Comparison of ENCODE assay signal across 28 cellular contexts in genomic region chr5:142210011-142210410, GRCh38.
DNase-seq lines count a peak whose midpoint lies in the region; ATAC-seq, FAIRE-seq and TF ChIP-seq lines count a peak whose summit lies in the region.
"Had no signal": no experiment of that assay in that cellular context is flagged by ENCODE, and none has a peak within 500 bp of the region (broad histone marks: within the 10 kb centered on the region; RNA-seq: fewer than 3 reads in every experiment).

No MANE protein-coding gene starts in this region.

- H3K9ac ChIP-seq in endothelial cell of umbilical vein (replicated peaks; ENCODE audit: extremely low read depth, insufficient read depth, low read length): no peak overlapping the region
- H3K9ac ChIP-seq: BLaER1 had no signal

- FAIRE-seq in endothelial cell of umbilical vein (lab: Jason Lieb, UNC): peak; percentile 44
- FAIRE-seq: A204.1, GM12878, GM12892, GM18507 had no signal

- TF ChIP-seq CTCF in WTC11 (IDR thresholded peaks at IDR 0.05) (no peak), endothelial cell of umbilical vein (IDR thresholded peaks at IDR 0.05; ENCODE audit: extremely low read depth in 1 of 2, insufficient read depth in 1 of 2, low read depth in 1 of 2, low read length in 2 of 2) (no peak), ascending aorta (IDR thresholded peaks at IDR 0.05) (no peak)

- intact Hi-C loops in endothelial cell of umbilical vein (cut with micrococcal nuclease) (no loop called here), ascending aorta (cut with DNase I) (no loop called here)

- H3K27me3 Mint-ChIP-seq in stimulated activated naive CD8-positive, alpha-beta T cell treated with anti-CD3 and anti-CD28 coated beads, Interleukin-15, amount 100 ng/mL, for 72 hours: no peaks in the 10 kb centered on the region
- no peaks in the 10 kb centered on the region for H3K27me3 Mint-ChIP-seq in WTC11 (ENCODE audit: low read depth)

- H3K36me3 ChIP-seq in endothelial cell of umbilical vein (ENCODE audit: control insufficient read depth in 2 of 2, extremely low read depth in 1 of 2, insufficient read depth in 2 of 2, low read length in 2 of 2) (no peaks in the 10 kb centered on the region), ascending aorta (no peaks in the 10 kb centered on the region)
- H3K36me3 ChIP-seq: BE2C, BLaER1 had no signal

- H3K27ac ChIP-seq in endothelial cell of umbilical vein (ENCODE audit: insufficient read depth, low read depth, low read length) (no peak overlapping the region), ascending aorta (no peak overlapping the region)
- H3K27ac ChIP-seq: BLaER1 had no signal

- ATAC-seq in stimulated activated naive CD8-positive, alpha-beta T cell treated with anti-CD3 and anti-CD28 coated beads, Interleukin-15, amount 100 ng/mL, for 72 hours: no peak
- no peak for ATAC-seq in stimulated activated naive CD8-positive, alpha-beta T cell treated with anti-CD3 and anti-CD28 coated beads, Interleukin-15, Interleukin-2, amounts not matched to agents 100 U/mL and 50 U/mL, for 24 hours
- ATAC-seq in WTC11: no peak
- ATAC-seq: GM12878 had no signal

- no peak overlapping the region for H2AFZ ChIP-seq in endothelial cell of umbilical vein (ENCODE audit: low read depth, low read length)

- H3K4me3 Mint-ChIP-seq in stimulated activated naive CD8-positive, alpha-beta T cell treated with anti-CD3 and anti-CD28 coated beads, Interleukin-15, amount 100 ng/mL, for 72 hours: no peak overlapping the region
- H3K4me3 Mint-ChIP-seq in WTC11: no peak overlapping the region
- H3K4me3 Mint-ChIP-seq: CD14-positive monocyte; CD4-positive, alpha-beta memory T cell; CD4-positive, CD25-positive, alpha-beta regulatory T cell; CD8-positive, alpha-beta memory T cell had no signal

- no peaks in the 10 kb centered on the region for H4K20me1 ChIP-seq in endothelial cell of umbilical vein (replicated peaks; ENCODE audit: control insufficient read depth, extremely low read depth, insufficient read depth, low read length)
- H4K20me1 ChIP-seq: BLaER1 had no signal

- H3K4me3 ChIP-seq in endothelial cell of umbilical vein (replicated peaks in 1 of 3; ENCODE audit: insufficient read depth in 1 of 3, low read depth in 1 of 3, low read length in 3 of 3) (no peak overlapping the region), ascending aorta (no peak overlapping the region)
- H3K4me3 ChIP-seq: BLaER1, GM12878 had no signal

- no peaks in the 10 kb centered on the region for H3K4me1 Mint-ChIP-seq in stimulated activated naive CD8-positive, alpha-beta T cell treated with anti-CD3 and anti-CD28 coated beads, Interleukin-15, amount 100 ng/mL, for 72 hours
- peaks cover 31% of the 10 kb centered on the region for H3K4me1 Mint-ChIP-seq in WTC11
- H3K4me1 Mint-ChIP-seq: CD14-positive monocyte; CD4-positive, alpha-beta memory T cell; CD4-positive, CD25-positive, alpha-beta regulatory T cell; CD8-positive, alpha-beta memory T cell had no signal

- no peaks in the 10 kb centered on the region for H3K36me3 Mint-ChIP-seq in WTC11
- H3K36me3 Mint-ChIP-seq: CD14-positive monocyte; CD4-positive, alpha-beta memory T cell; CD4-positive, CD25-positive, alpha-beta regulatory T cell; CD8-positive, alpha-beta memory T cell had no signal

- no peaks in the 10 kb centered on the region for H3K4me1 ChIP-seq in endothelial cell of umbilical vein (ENCODE audit: control insufficient read depth, extremely low read depth, insufficient read depth, low read length)
- H3K4me1 ChIP-seq in ascending aorta: no peaks in the 10 kb centered on the region
- H3K4me1 ChIP-seq: BE2C had no signal

- peak overlapping the region; percentile 57 to 77 for H3K27ac Mint-ChIP-seq in stimulated activated naive CD8-positive, alpha-beta T cell treated with anti-CD3 and anti-CD28 coated beads, Interleukin-15, amount 100 ng/mL, for 72 hours
- H3K27ac Mint-ChIP-seq in WTC11: no peak overlapping the region
- H3K27ac Mint-ChIP-seq: CD14-positive monocyte; CD4-positive, alpha-beta memory T cell; CD4-positive, CD25-positive, alpha-beta regulatory T cell had no signal

- H3K9me3 ChIP-seq in endothelial cell of umbilical vein (replicated peaks; ENCODE audit: control insufficient read depth, insufficient read depth, low read length): no peaks in the 10 kb centered on the region
- no peaks in the 10 kb centered on the region for H3K9me3 ChIP-seq in ascending aorta
- H3K9me3 ChIP-seq: BE2C, BLaER1 had no signal

- H3K9me1 ChIP-seq in endothelial cell of umbilical vein (replicated peaks; ENCODE audit: control insufficient read depth, extremely low read depth, insufficient read depth, low read length): no peaks in the 10 kb centered on the region

- no peak for DNase-seq in stimulated activated naive CD8-positive, alpha-beta T cell treated with anti-CD3 and anti-CD28 coated beads, Interleukin-15, amount 100 ng/mL, for 72 hours
- DNase-seq in stimulated activated naive CD8-positive, alpha-beta T cell treated with anti-CD3 and anti-CD28 coated beads, Interleukin-15, Interleukin-2, amounts not matched to agents 100 U/mL and 50 U/mL, for 24 hours: no peak
- DNase-seq in WTC11 (ENCODE audit: low spot score) (no peak), endothelial cell of umbilical vein (ENCODE audit: low read depth, low spot score) (no peak), NCI-H1105 treated with DMSO at 0.1 percent for 48 hours (lab: John Stamatoyannopoulos, UW) (no peak), ascending aorta (ENCODE audit: low spot score in 2 of 2) (no peak), activated T-cell treated with anti-CD3 and anti-CD28 coated beads for 4 hours (no peak)
- DNase-seq: 8988T; ACHN; BE2C; C1 segment of cervical spinal cord; CD4-positive, alpha-beta memory T cell; CD4-positive, CD25-positive, alpha-beta regulatory T cell; CD8-positive, alpha-beta memory T cell; COR-L47; DMS 273 treated with DMSO at 0.1 percent for 48 hours; DMS153; DMS53; DMS79; DND-41; EL; GDM1 had no signal

- TF ChIP-seq POLR2A in endothelial cell of umbilical vein (IDR thresholded peaks at IDR 0.05; ENCODE audit: low read depth, low read length): no peak

- dilution Hi-C loops in endothelial cell of umbilical vein (cut with MboI; ENCODE audit: extremely low pct_ligation_motif_present, low sequenced_read_pairs): no loop called here

- H3K4me2 ChIP-seq in endothelial cell of umbilical vein (ENCODE audit: insufficient read depth, low read length): no peak overlapping the region
- H3K4me2 ChIP-seq: BLaER1 had no signal

- no peaks in the 10 kb centered on the region for H3K27me3 ChIP-seq in endothelial cell of umbilical vein (ENCODE audit: control insufficient read depth in 2 of 2, insufficient read depth in 2 of 2, low read length in 2 of 2)
- H3K27me3 ChIP-seq in ascending aorta: no peaks in the 10 kb centered on the region
- H3K27me3 ChIP-seq: BE2C, BLaER1 had no signal

- no TSS peak for BruUV-seq in endothelial cell of umbilical vein (replicated peaks; lab: Mats Ljungman, UMichigan)

- POLR2A ChIA-PET in WTC11 (lab: Charles Lee) (no interaction called here), endothelial cell of umbilical vein (lab: Charles Lee) (no interaction called here)

- H3K9me3 Mint-ChIP-seq in stimulated activated naive CD8-positive, alpha-beta T cell treated with anti-CD3 and anti-CD28 coated beads, Interleukin-15, amount 100 ng/mL, for 72 hours: no peaks in the 10 kb centered on the region
- no peaks in the 10 kb centered on the region for H3K9me3 Mint-ChIP-seq in WTC11
- H3K9me3 Mint-ChIP-seq: CD14-positive monocyte; CD4-positive, alpha-beta memory T cell; CD4-positive, CD25-positive, alpha-beta regulatory T cell; CD8-positive, alpha-beta memory T cell had no signal

- H3K79me2 ChIP-seq in endothelial cell of umbilical vein (ENCODE audit: control insufficient read depth, insufficient read depth, low read length): no peaks in the 10 kb centered on the region

- CTCF ChIA-PET in WTC11 (lab: Charles Lee): interaction anchor here (1.8 to 1.9 kb wide), 2 partner anchors 13 to 24 kb away, joined by 6 to 10 read pairs; no protein-coding TSS in a partner anchor
- CTCF ChIA-PET in endothelial cell of umbilical vein (lab: Charles Lee): no interaction called here

TF ChIP-seq in WTC11, 78 proteins besides CTCF, POLR2A, EP300 and RAD21 (continues in another document):
- TF ChIP-seq E2F1 (CRISPR knock-in tag; IDR thresholded peaks at IDR 0.05): no peak

TF ChIP-seq in endothelial cell of umbilical vein, 7 proteins besides CTCF, POLR2A, EP300 and RAD21:
- TF ChIP-seq EZH2 (IDR thresholded peaks at IDR 0.05; ENCODE audit: borderline replicate concordance, low read depth, low read length, severe bottlenecking) (no peak), JUN (IDR thresholded peaks at IDR 0.05; ENCODE audit: borderline replicate concordance, insufficient read depth, insufficient read length, low read depth) (no peak), MAX (IDR thresholded peaks at IDR 0.05; ENCODE audit: insufficient read depth, insufficient read length) (no peak), FOS (IDR thresholded peaks at IDR 0.05; ENCODE audit: borderline replicate concordance, insufficient read depth, low read length) (no peak), POLR2AphosphoS5 (IDR thresholded peaks at IDR 0.05; ENCODE audit: insufficient read depth, low read depth, low read length) (no peak), GATA2 (IDR thresholded peaks at IDR 0.05; ENCODE audit: insufficient read depth, insufficient read length, low read depth, low read length) (no peak), MYC (IDR thresholded peaks at IDR 0.05; ENCODE audit: low read depth, low read length) (no peak)
